Comparison of ENCODE assay signal across 10 cellular contexts in the genomic region with DNA sequence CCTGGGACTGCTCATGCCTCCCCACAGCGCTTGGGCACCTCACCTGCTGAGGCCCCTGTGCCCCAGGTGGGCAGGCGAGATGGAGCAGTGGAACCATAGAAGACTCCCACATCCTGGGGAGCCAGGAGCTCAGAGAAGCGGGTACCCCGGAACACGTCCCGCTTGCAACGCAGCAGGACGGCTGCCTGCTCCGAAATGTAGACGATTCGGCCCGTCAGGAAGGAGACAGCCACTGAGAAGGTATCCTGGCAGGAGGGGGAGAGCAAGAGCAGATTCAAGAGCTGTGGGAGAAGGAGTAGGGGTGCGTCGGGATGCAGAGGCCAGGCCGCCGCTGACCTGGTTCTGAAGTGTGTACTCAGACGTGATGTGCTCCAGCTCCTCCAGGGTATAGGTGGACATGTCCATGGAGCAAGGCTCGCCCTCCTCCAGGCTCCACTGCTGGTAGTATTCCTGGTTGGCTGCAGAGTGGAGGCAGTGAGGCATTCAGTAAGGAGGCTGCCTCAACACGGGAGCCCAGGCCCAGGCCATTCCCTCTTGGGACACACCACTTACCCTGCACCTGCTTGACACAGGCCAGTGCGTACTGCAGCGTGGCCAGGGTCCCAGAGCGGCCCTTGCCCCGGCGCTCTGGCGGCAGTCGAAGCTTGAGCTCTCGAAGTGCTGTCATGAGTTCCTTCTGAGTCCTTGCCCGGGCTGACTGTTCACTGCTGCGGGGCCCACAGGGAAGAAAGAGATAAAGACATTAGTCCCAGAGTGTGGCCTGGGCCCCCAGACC.
DNase-seq lines count a peak whose midpoint lies in the region; ATAC-seq and TF ChIP-seq lines count a peak whose summit lies in the region.
"Had no signal": no experiment of that assay in that cellular context is flagged by ENCODE, and none has a peak within 500 bp of the region (broad histone marks: within the 10 kb centered on the region; RNA-seq: fewer than 3 reads in every experiment).

No MANE protein-coding gene starts in this region.

- peak overlapping the region in 1 of 2 donors; percentile 21 for H3K4me3 Mint-ChIP-seq in stimulated activated naive CD8-positive, alpha-beta T cell treated with anti-CD3 and anti-CD28 coated beads, Interleukin-15, amount 100 ng/mL, for 72 hours

- peaks cover 42% of the 10 kb centered on the region for H3K4me1 Mint-ChIP-seq in stimulated activated naive CD8-positive, alpha-beta T cell treated with anti-CD3 and anti-CD28 coated beads, Interleukin-15, amount 100 ng/mL, for 72 hours

- no peaks in the 10 kb centered on the region for H3K9me3 Mint-ChIP-seq in stimulated activated naive CD8-positive, alpha-beta T cell treated with anti-CD3 and anti-CD28 coated beads, Interleukin-15, amount 100 ng/mL, for 72 hours

- TF ChIP-seq CTCF in RWPE1 (conservative IDR thresholded peaks at IDR 0.05; ENCODE audit: low read depth), result no peak
- TF ChIP-seq CTCF in coronary artery (IDR thresholded peaks at IDR 0.05), result no peak

- peak overlapping the region; percentile 98 for H3K27ac ChIP-seq in RWPE1
- peak overlapping the region; percentile 96 to 100 for H3K27ac ChIP-seq in coronary artery

- DNase-seq in RWPE1 (ENCODE audit: low spot score) (no peak), coronary artery (ENCODE audit: low spot score) (peak; percentile 76), NCI-H1092 treated with DMSO at 0.1 percent for 48 hours (lab: John Stamatoyannopoulos, UW) (no peak), nucleus accumbens (lab: John Stamatoyannopoulos, UW) (no peak)
- DNase-seq in stimulated activated naive CD8-positive, alpha-beta T cell treated with anti-CD3 and anti-CD28 coated beads, Interleukin-15, amount 100 ng/mL, for 72 hours, result no peak
- DNase-seq: DMS79 treated with DMSO at 0.1 percent for 48 hours, head of caudate nucleus, Karpas-422, midbrain, NCI-H524 treated with DMSO at 0.1 percent for 48 hours had no signal

- H3K4me3 ChIP-seq in coronary artery, result peak overlapping the region; percentile 73

- H3K27ac Mint-ChIP-seq in stimulated activated naive CD8-positive, alpha-beta T cell treated with anti-CD3 and anti-CD28 coated beads, Interleukin-15, amount 100 ng/mL, for 72 hours, result peak overlapping the region; percentile 33 to 54

- no peaks in the 10 kb centered on the region for H3K27me3 Mint-ChIP-seq in stimulated activated naive CD8-positive, alpha-beta T cell treated with anti-CD3 and anti-CD28 coated beads, Interleukin-15, amount 100 ng/mL, for 72 hours

- POLR2A ChIA-PET in RWPE1 (lab: Yijun Ruan, JAX; ENCODE audit: low non-redundant PET), result no interaction called here

- no peak for ATAC-seq in stimulated activated naive CD8-positive, alpha-beta T cell treated with anti-CD3 and anti-CD28 coated beads, Interleukin-15, amount 100 ng/mL, for 72 hours

- CTCF ChIA-PET in RWPE1 (lab: Yijun Ruan, JAX), result interaction anchor here (0.7 to 1.0 kb wide), 3 partner anchors 9 to 496 kb away, joined by 3 to 4 read pairs (median 3); no protein-coding TSS in a partner anchor
